9 cellular contexts compared by ENCODE assay signal in genomic region chr20:54680872-54681297, GRCh38.
DNase-seq lines count a peak whose midpoint lies in the region; ATAC-seq and TF ChIP-seq lines count a peak whose summit lies in the region.
"Had no signal": no experiment of that assay in that cellular context is flagged by ENCODE, and none has a peak within 500 bp of the region (broad histone marks: within the 10 kb centered on the region; RNA-seq: fewer than 3 reads in every experiment).

No MANE protein-coding gene starts in this region.

- H2AFZ ChIP-seq in GM23248 (no peak overlapping the region), OCI-LY1 (ENCODE audit: low read length) (no peak overlapping the region)

- H3K27me3 ChIP-seq in GM23248 (replicated peaks; ENCODE audit: insufficient read depth) (peaks cover 30% of the 10 kb centered on the region), OCI-LY1 (ENCODE audit: insufficient read depth, low read length) (no peaks in the 10 kb centered on the region)

- no peaks in the 10 kb centered on the region for H4K20me1 ChIP-seq in GM23248 (ENCODE audit: insufficient read depth)
- no peaks in the 10 kb centered on the region for H4K20me1 ChIP-seq in OCI-LY1 (ENCODE audit: insufficient read depth, low read length)

- in situ Hi-C loops in Caki2 (cut with HindIII; ENCODE audit: low pct_unique_long_range_greater_than_20kb, low sequenced_read_pairs), result no loop called here
- in situ Hi-C loops in GM23248 (cut with MboI), result no loop called here

- TF ChIP-seq CTCF in OCI-LY1 (IDR thresholded peaks at IDR 0.05; ENCODE audit: low read length) (peak; percentile 76), coronary artery (IDR thresholded peaks at IDR 0.05) (peak; percentile 28)

- ATAC-seq in GM21786 (IDR thresholded peaks at IDR 0.05; ENCODE audit: unreplicated experiment), result no peak

- DNase-seq in Caki2 (ENCODE audit: low read depth) (peak; percentile 61), GM23248 (peak; percentile 74), coronary artery (ENCODE audit: low spot score) (no peak), myocyte (ENCODE audit: low read depth) (peak; percentile 62)
- no peak for DNase-seq in activated CD4-positive, CD25-positive, alpha-beta regulatory T cell (lab: John Stamatoyannopoulos, UW)
- DNase-seq in activated CD8-positive, alpha-beta memory T cell treated with anti-CD3 and anti-CD28 coated beads for 24 hours, result no peak
- DNase-seq: activated B cell treated with CpG ODN at 0.5 μM for 24 hours had no signal

- no peaks in the 10 kb centered on the region for H3K36me3 ChIP-seq in GM23248 (ENCODE audit: low read depth)
- H3K36me3 ChIP-seq in OCI-LY1 (ENCODE audit: insufficient read depth, low read length), result no peaks in the 10 kb centered on the region

- H3K9me3 ChIP-seq in GM23248 (ENCODE audit: low read depth) (no peaks in the 10 kb centered on the region), OCI-LY1 (ENCODE audit: low read length) (no peaks in the 10 kb centered on the region)

- H3K4me1 ChIP-seq in GM23248 (ENCODE audit: insufficient read depth) (no peaks in the 10 kb centered on the region), OCI-LY1 (ENCODE audit: insufficient read depth, low read length, severe bottlenecking) (no peaks in the 10 kb centered on the region)

- WGBS in GM23248 (ENCODE audit: low coverage in 1 of 2, low lambda C conversion rate in 2 of 2, missing lambda C conversion rate in 2 of 2), 2 experiments, result 1% methylated on average over 12 of the region's 12 CpGs

- H3K27ac ChIP-seq in GM23248 (no peak overlapping the region), OCI-LY1 (ENCODE audit: low read depth, low read length, poor library complexity, severe bottlenecking) (no peak overlapping the region), coronary artery (no peak overlapping the region)

- no peaks in the 10 kb centered on the region for H3K9me2 ChIP-seq in GM23248 (ENCODE audit: insufficient read depth)
- H3K9me2 ChIP-seq in OCI-LY1 (ENCODE audit: low read depth, low read length), result no peaks in the 10 kb centered on the region

- H3K79me2 ChIP-seq in GM23248 (ENCODE audit: insufficient read depth) (no peaks in the 10 kb centered on the region), OCI-LY1 (ENCODE audit: insufficient read depth, low read length) (no peaks in the 10 kb centered on the region)

- H3K4me3 ChIP-seq in GM23248, result no peak overlapping the region
- H3K4me3 ChIP-seq in OCI-LY1 (ENCODE audit: low read depth, low read length, poor library complexity, severe bottlenecking), result no peak overlapping the region
- no peak overlapping the region for H3K4me3 ChIP-seq in coronary artery

- no peak overlapping the region for H3K4me2 ChIP-seq in GM23248 (ENCODE audit: unreplicated experiment)
- no peak overlapping the region for H3K4me2 ChIP-seq in OCI-LY1 (ENCODE audit: low read length)

- no peak overlapping the region for H3K9ac ChIP-seq in GM23248
- H3K9ac ChIP-seq in OCI-LY1 (ENCODE audit: low read length), result no peak overlapping the region

- H3F3A ChIP-seq in GM23248 (ENCODE audit: insufficient read depth), result no peaks in the 10 kb centered on the region
- H3F3A ChIP-seq in OCI-LY1 (ENCODE audit: insufficient read depth, low read length), result no peaks in the 10 kb centered on the region

Comparison
In these comparisons a context has a peak if more than half of its experiments do, and no peak if none do; other contexts are left out.
1. DNase-seq: peak in Caki2 (single experiment), GM23248 (single experiment) and myocyte (single experiment); none in coronary artery (single experiment), activated CD4-positive, CD25-positive, alpha-beta regulatory T cell (0 of 4) and activated CD8-positive, alpha-beta memory T cell treated with anti-CD3 and anti-CD28 coated beads for 24 hours (single experiment).